ENCODE assay signal across 12 cellular contexts in the genomic region with DNA sequence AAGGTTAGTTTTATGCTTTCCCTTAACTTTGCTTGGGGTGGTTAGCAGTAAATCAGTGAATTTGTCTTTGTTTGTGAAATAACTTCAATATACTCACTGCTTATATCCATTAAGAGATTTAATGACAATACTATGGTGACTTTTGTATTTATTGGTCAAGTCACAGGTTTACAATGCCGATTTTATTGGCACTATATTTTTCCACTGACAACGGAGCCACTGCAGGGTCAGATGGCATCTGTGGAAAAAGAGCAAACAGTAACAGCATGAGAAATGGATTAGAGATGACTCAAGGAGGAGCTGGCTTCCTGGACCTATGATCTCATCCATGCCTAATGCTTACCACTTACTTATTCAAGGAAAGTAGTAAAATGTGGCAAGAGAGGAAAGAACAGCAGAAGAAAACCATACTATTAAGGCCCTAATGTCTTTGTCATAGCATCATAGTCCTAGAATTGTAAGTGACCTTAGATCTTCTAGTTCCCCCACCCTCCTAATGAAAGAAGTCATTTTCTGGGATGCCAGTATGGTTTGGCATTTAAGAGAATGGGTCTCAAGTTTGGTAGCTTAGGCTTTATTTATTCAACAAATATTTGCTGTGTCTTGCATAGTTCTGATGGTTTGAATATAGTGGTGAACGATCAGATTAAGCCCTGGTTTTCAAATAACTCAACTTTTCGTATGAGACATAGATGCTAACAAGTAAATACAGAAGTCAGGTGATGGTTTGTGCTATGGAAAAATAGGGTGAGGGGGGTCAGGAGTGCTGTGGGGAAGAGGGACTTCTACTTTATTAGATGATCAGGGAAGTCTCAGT. TPM values are rescaled to one million over a fixed set of nuclear protein-coding genes. Genes with fewer than 3 reads are reported as not detected.
DNase-seq lines count a peak whose midpoint lies in the region; ATAC-seq, FAIRE-seq and TF ChIP-seq lines count a peak whose summit lies in the region.
"Had no signal": no experiment of that assay in that cellular context is flagged by ENCODE, and none has a peak within 500 bp of the region (broad histone marks: within the 10 kb centered on the region; RNA-seq: fewer than 3 reads in every experiment).

No MANE protein-coding gene starts in this region.

- H4K20me1 ChIP-seq in mammary epithelial cell (ENCODE audit: insufficient read depth, low read length) = no peaks in the 10 kb centered on the region

- CTCF ChIA-PET in mammary epithelial cell (lab: Charles Lee; ENCODE audit: low non-redundant PET) = no interaction called here

- ATAC-seq in Right ventricle myocardium superior (ENCODE audit: poor library complexity) = no peak

- no peak for TF ChIP-seq CTCF in mammary epithelial cell (conservative IDR thresholded peaks at IDR 0.05 in 1 of 2, IDR thresholded peaks at IDR 0.05 in 1 of 2; ENCODE audit: extremely low read depth in 1 of 2, insufficient read depth in 1 of 2, low read depth in 1 of 2, low read length in 2 of 2)

- peak overlapping the region; percentile 61 for H3K27ac ChIP-seq in mammary epithelial cell (ENCODE audit: insufficient read depth, low read depth, low read length)
- peak overlapping the region; percentile 60 for H3K27ac ChIP-seq in mesodermal cell (ENCODE audit: low read depth, low read length, severe bottlenecking)
- H3K27ac ChIP-seq: SJCRH30 had no signal

- FAIRE-seq in HTR-8/SVneo (lab: Jason Lieb, UNC) = peak; percentile 90
- FAIRE-seq: GM19239 had no signal

- peak overlapping the region; percentile 9 for H3K4me2 ChIP-seq in mammary epithelial cell (ENCODE audit: insufficient read depth, low read depth, low read length)

- H3K79me2 ChIP-seq in mammary epithelial cell (ENCODE audit: insufficient read depth, low read length) = peaks cover 83% of the 10 kb centered on the region

- no peaks in the 10 kb centered on the region for H3K27me3 ChIP-seq in mammary epithelial cell (ENCODE audit: insufficient read depth, low read length)
- H3K27me3 ChIP-seq: SJCRH30 had no signal

- H3K4me1 ChIP-seq in mammary epithelial cell (ENCODE audit: insufficient read depth, low read length) = peaks cover 19% of the 10 kb centered on the region
- H3K4me1 ChIP-seq in mesodermal cell (ENCODE audit: control insufficient read depth, insufficient read depth, low read length, poor library complexity, severe bottlenecking) = peaks cover 18% of the 10 kb centered on the region
- H3K4me1 ChIP-seq: SJCRH30 had no signal

- H3K36me3 ChIP-seq in mammary epithelial cell (ENCODE audit: insufficient read depth, low read length) = peaks cover 7% of the 10 kb centered on the region
- no peaks in the 10 kb centered on the region for H3K36me3 ChIP-seq in mesodermal cell (ENCODE audit: control insufficient read depth, insufficient read depth, low read length)
- H3K36me3 ChIP-seq: SJCRH30 had no signal

- H3K9me3 ChIP-seq in mammary epithelial cell (replicated peaks; ENCODE audit: insufficient read depth, low read length) (no peaks in the 10 kb centered on the region), mesodermal cell (ENCODE audit: control insufficient read depth, low read length) (no peaks in the 10 kb centered on the region)
- H3K9me3 ChIP-seq: SJCRH30 had no signal

- intact Hi-C loops in mammary epithelial cell (cut with micrococcal nuclease) = no loop called here
- intact Hi-C loops in Right ventricle myocardium superior (cut with DNase I) = no loop called here

- no TSS peak for BruUV-seq in mammary epithelial cell (replicated peaks; lab: Mats Ljungman, UMichigan)

- H3K4me3 ChIP-seq in mammary epithelial cell (replicated peaks in 1 of 3; ENCODE audit: insufficient read depth in 1 of 3, low read depth in 2 of 3, low read length in 3 of 3) = no peak overlapping the region
- no peak overlapping the region for H3K4me3 ChIP-seq in mesodermal cell (ENCODE audit: extremely low read depth, insufficient read depth, low read length, poor library complexity, severe bottlenecking)
- H3K4me3 ChIP-seq: SJCRH30 had no signal

- no peak overlapping the region for H2AFZ ChIP-seq in mammary epithelial cell (ENCODE audit: low read depth, low read length)

- no peak overlapping the region for H3K9ac ChIP-seq in mammary epithelial cell (ENCODE audit: insufficient read depth, low read length)

- dilution Hi-C loops in mammary epithelial cell (cut with HindIII; ENCODE audit: low sequenced_read_pairs) = no loop called here

- 49% methylated on average over 4 of the region's 4 CpGs for WGBS in mammary epithelial cell (ENCODE audit: low coverage, missing lambda C conversion rate)
- WGBS in mesodermal cell (ENCODE audit: insufficient coverage in 2 of 2), 2 experiments = 82 to 100% methylated on average over 2 to 3 of the region's 4 CpGs

- DNase-seq in AG08396 (ENCODE audit: low spot score) = peak; percentile 61
- DNase-seq in HTR-8/SVneo (ENCODE audit: insufficient read length, low spot score) = peak; percentile 80
- peak; percentile 91 for DNase-seq in mammary epithelial cell
- no peak for DNase-seq in NCI-H187 (lab: John Stamatoyannopoulos, UW)
- DNase-seq in activated CD4-positive, alpha-beta T cell treated with anti-CD3 and anti-CD28 coated beads for 4 hours = no peak
- no peak for DNase-seq in Right ventricle myocardium superior
- no peak for DNase-seq in NCI-H1092 treated with DMSO at 0.1 percent for 48 hours (lab: John Stamatoyannopoulos, UW)
- DNase-seq: DMS79 treated with DMSO at 0.1 percent for 48 hours, NCI-H1048 had no signal

- in situ Hi-C loops in mammary epithelial cell (cut with MboI; ENCODE audit: low sequenced_read_pairs in 2 of 2) = no loop called here

RNA-seq across cellular contexts. Expression of gene RNF144B, which starts 18.5 kb away (rescaled TPM):
- total RNA-seq in mammary epithelial cell = 10 to 100 TPM; 45.7 to 74.7 TPM
- polyA plus RNA-seq in mammary epithelial cell = 8.4 TPM
- polyA minus RNA-seq in mammary epithelial cell = 13.9 TPM
- 0.33 TPM for polyA plus RNA-seq in mesodermal cell (2013, experiment 1 of 2)
- 0.71 TPM for polyA plus RNA-seq in mesodermal cell (2013, experiment 2 of 2)
- total RNA-seq in Right ventricle myocardium superior = 17.1 TPM

Comparison
In these comparisons a context has a peak if more than half of its experiments do, and no peak if none do; other contexts are left out.
1. DNase-seq: peak in AG08396 (single experiment), HTR-8/SVneo (single experiment) and mammary epithelial cell (single experiment); none in NCI-H187 (0 of 2), activated CD4-positive, alpha-beta T cell treated with anti-CD3 and anti-CD28 coated beads for 4 hours (0 of 2), Right ventricle myocardium superior (single experiment) and NCI-H1092 treated with DMSO at 0.1 percent for 48 hours (single experiment).